18 cellular contexts compared by ENCODE assay signal in genomic region chr7:12861070-12861469, GRCh38.
DNase-seq lines count a peak whose midpoint lies in the region; ATAC-seq and TF ChIP-seq lines count a peak whose summit lies in the region.
"Had no signal": no experiment of that assay in that cellular context is flagged by ENCODE, and none has a peak within 500 bp of the region (broad histone marks: within the 10 kb centered on the region; RNA-seq: fewer than 3 reads in every experiment).

No MANE protein-coding gene starts in this region.

- H3K36me3 ChIP-seq in PC-9 (ENCODE audit: low read depth): no peaks in the 10 kb centered on the region
- no peaks in the 10 kb centered on the region for H3K36me3 ChIP-seq in gastrocnemius medialis
- H3K36me3 ChIP-seq: BLaER1 treated with 17β-estradiol and CSF1 and Interleukin-3, amounts not matched to agents 10 nM and 100 nM; prostate gland; WERI-Rb-1 had no signal

- H3K4me3 Mint-ChIP-seq in HFFc6: no peak overlapping the region
- H3K4me3 Mint-ChIP-seq in activated naive CD4-positive, alpha-beta T cell treated with anti-CD3 and anti-CD28 coated beads, Interleukin-2, amount 10 ng/mL, durations not matched to agents 7 days and 5 days: no peak overlapping the region
- H3K4me3 Mint-ChIP-seq: naive B cell; stimulated activated naive CD8-positive, alpha-beta T cell treated with anti-CD3 and anti-CD28 coated beads, Interleukin-15, amount 100 ng/mL, for 72 hours had no signal

- no peaks in the 10 kb centered on the region for H4K20me1 ChIP-seq in PC-9 (ENCODE audit: insufficient read depth)
- H4K20me1 ChIP-seq: BLaER1 treated with 17β-estradiol and CSF1 and Interleukin-3, amounts not matched to agents 10 nM and 100 nM had no signal

- H3K4me3 ChIP-seq in PC-9 (no peak overlapping the region), gastrocnemius medialis (no peak overlapping the region)
- H3K4me3 ChIP-seq: BLaER1 treated with 17β-estradiol and CSF1 and Interleukin-3, amounts not matched to agents 10 nM and 100 nM; lung; prostate gland had no signal

- H3K27me3 ChIP-seq in PC-9 (ENCODE audit: insufficient read depth, low read depth): no peaks in the 10 kb centered on the region
- H3K27me3 ChIP-seq in gastrocnemius medialis: no peaks in the 10 kb centered on the region
- H3K27me3 ChIP-seq: BLaER1 treated with 17β-estradiol and CSF1 and Interleukin-3, amounts not matched to agents 10 nM and 100 nM had no signal

- H3K27me3 Mint-ChIP-seq in HFFc6 (ENCODE audit: insufficient read depth): peaks cover 9% of the 10 kb centered on the region; the same call in 1 of the 2 replicates
- H3K27me3 Mint-ChIP-seq in activated naive CD4-positive, alpha-beta T cell treated with anti-CD3 and anti-CD28 coated beads, Interleukin-2, amount 10 ng/mL, durations not matched to agents 7 days and 5 days: no peaks in the 10 kb centered on the region
- H3K27me3 Mint-ChIP-seq: naive B cell had no signal

- H3K36me3 Mint-ChIP-seq in HFFc6 (ENCODE audit: low read depth): no peaks in the 10 kb centered on the region
- H3K36me3 Mint-ChIP-seq in activated naive CD4-positive, alpha-beta T cell treated with anti-CD3 and anti-CD28 coated beads, Interleukin-2, amount 10 ng/mL, durations not matched to agents 7 days and 5 days: no peaks in the 10 kb centered on the region
- H3K36me3 Mint-ChIP-seq: naive B cell had no signal

- POLR2A ChIA-PET in PC-9 (lab: Charles Lee; ENCODE audit: unreplicated experiment): no interaction called here

- H3K4me1 ChIP-seq in PC-9 (replicated peaks; ENCODE audit: insufficient read depth) (no peaks in the 10 kb centered on the region), gastrocnemius medialis (peaks cover under 1 to 10% of the 10 kb centered on the region in 2 donors)
- H3K4me1 ChIP-seq: BLaER1 treated with 17β-estradiol and CSF1 and Interleukin-3, amounts not matched to agents 10 nM and 100 nM; prostate gland had no signal

- H3K4me1 Mint-ChIP-seq in HFFc6 (ENCODE audit: low read depth): no peaks in the 10 kb centered on the region
- H3K4me1 Mint-ChIP-seq in activated naive CD4-positive, alpha-beta T cell treated with anti-CD3 and anti-CD28 coated beads, Interleukin-2, amount 10 ng/mL, durations not matched to agents 7 days and 5 days: no peaks in the 10 kb centered on the region
- H3K4me1 Mint-ChIP-seq: naive B cell; stimulated activated naive CD8-positive, alpha-beta T cell treated with anti-CD3 and anti-CD28 coated beads, Interleukin-15, amount 100 ng/mL, for 72 hours had no signal

- H3K9me2 ChIP-seq in PC-9 (ENCODE audit: insufficient read depth): no peaks in the 10 kb centered on the region; the same call in 1 of the 2 replicates

- BruUV-seq in PC-9 (replicated peaks; lab: Mats Ljungman, UMichigan): no TSS peak

- peak overlapping the region; percentile 35; the same call in 1 of the 2 replicates for H2AFZ ChIP-seq in PC-9

- H3K9me3 Mint-ChIP-seq in HFFc6: no peaks in the 10 kb centered on the region
- H3K9me3 Mint-ChIP-seq in activated naive CD4-positive, alpha-beta T cell treated with anti-CD3 and anti-CD28 coated beads, Interleukin-2, amount 10 ng/mL, durations not matched to agents 7 days and 5 days: no peaks in the 10 kb centered on the region
- H3K9me3 Mint-ChIP-seq: activated T-helper 2 cell treated with anti-CD3 and anti-CD28 coated beads, Interferon-gamma antibody, Interleukin-2, Interleukin-4, amounts not matched to agents 10 μg/mL and 5 μg/mL and 100 μg/mL, durations not matched to agents 14 hours and 24 hours and 36 hours; naive B cell; stimulated activated naive CD8-positive, alpha-beta T cell treated with anti-CD3 and anti-CD28 coated beads, Interleukin-15, amount 100 ng/mL, for 72 hours had no signal

- in situ Hi-C loops in gastrocnemius medialis (cut with MboI; ENCODE audit: low sequenced_read_pairs in 4 of 4): no loop called here

- intact Hi-C loops in PC-9 (cut with micrococcal nuclease; ENCODE audit: unreplicated experiment) (no loop called here), gastrocnemius medialis (cut with DNase I; ENCODE audit: low total_unique reads) (no loop called here)

- TF ChIP-seq POLR2A in gastrocnemius medialis (IDR thresholded peaks at IDR 0.05): no peak

- CTCF ChIA-PET in PC-9 (lab: Charles Lee): no interaction called here
- CTCF ChIA-PET in activated naive CD4-positive, alpha-beta T cell treated with anti-CD3 and anti-CD28 coated beads, Interleukin-2, amount 10 ng/mL, durations not matched to agents 7 days and 5 days (lab: Charles Lee): no interaction called here

- ATAC-seq in gastrocnemius medialis: peak; percentile 53 to 62
- ATAC-seq: stimulated activated naive CD8-positive, alpha-beta T cell treated with anti-CD3 and anti-CD28 coated beads, Interleukin-15, amount 100 ng/mL, for 72 hours had no signal

- DNase-seq in SHP77 treated with DMSO at 0.1 percent for 48 hours (lab: John Stamatoyannopoulos, UW): peak; percentile 25
- no peak for DNase-seq in SHP77 (lab: John Stamatoyannopoulos, UW)
- DNase-seq in PC-9: no peak
- peak; percentile 4 for DNase-seq in globus pallidus (ENCODE audit: low spot score)
- DNase-seq in gastrocnemius medialis: no peak
- DNase-seq in HFFc6: no peak
- no peak for DNase-seq in NCI-H1694 (lab: John Stamatoyannopoulos, UW)
- no peak for DNase-seq in activated naive CD4-positive, alpha-beta T cell treated with anti-CD3 and anti-CD28 coated beads, Interleukin-2, amount 10 ng/mL, durations not matched to agents 7 days and 5 days
- DNase-seq: foreskin melanocyte; naive B cell; NCI-H2171 treated with DMSO at 0.1 percent for 48 hours; RPMI8226; stimulated activated naive CD8-positive, alpha-beta T cell treated with anti-CD3 and anti-CD28 coated beads, Interleukin-15, amount 100 ng/mL, for 72 hours; WERI-Rb-1 had no signal

- no peak overlapping the region for H3K27ac Mint-ChIP-seq in HFFc6
- no peak overlapping the region for H3K27ac Mint-ChIP-seq in activated naive CD4-positive, alpha-beta T cell treated with anti-CD3 and anti-CD28 coated beads, Interleukin-2, amount 10 ng/mL, durations not matched to agents 7 days and 5 days
- H3K27ac Mint-ChIP-seq: activated T-helper 2 cell treated with anti-CD3 and anti-CD28 coated beads, Interferon-gamma antibody, Interleukin-2, Interleukin-4, amounts not matched to agents 10 μg/mL and 5 μg/mL and 100 μg/mL, durations not matched to agents 14 hours and 24 hours and 36 hours; naive B cell; stimulated activated naive CD8-positive, alpha-beta T cell treated with anti-CD3 and anti-CD28 coated beads, Interleukin-15, amount 100 ng/mL, for 72 hours had no signal

- no peaks in the 10 kb centered on the region for H3F3A ChIP-seq in PC-9 (ENCODE audit: insufficient read depth, low read depth)

- H3K9me3 ChIP-seq in PC-9 (ENCODE audit: insufficient read depth, low read depth): no peaks in the 10 kb centered on the region
- no peaks in the 10 kb centered on the region for H3K9me3 ChIP-seq in gastrocnemius medialis
- H3K9me3 ChIP-seq: BLaER1 treated with 17β-estradiol and CSF1 and Interleukin-3, amounts not matched to agents 10 nM and 100 nM; prostate gland had no signal

- no peak overlapping the region for H3K4me2 ChIP-seq in PC-9
- H3K4me2 ChIP-seq: BLaER1 treated with 17β-estradiol and CSF1 and Interleukin-3, amounts not matched to agents 10 nM and 100 nM had no signal

- no peaks in the 10 kb centered on the region for H3K79me2 ChIP-seq in PC-9 (ENCODE audit: low read depth)

- H3K27ac ChIP-seq in PC-9 (no peak overlapping the region), gastrocnemius medialis (peak overlapping the region in 3 of 4 donors; percentile 3 to 34 (median 20))
- H3K27ac ChIP-seq: BLaER1 treated with 17β-estradiol and CSF1 and Interleukin-3, amounts not matched to agents 10 nM and 100 nM; prostate gland; WERI-Rb-1 had no signal

- TF ChIP-seq CTCF in PC-9 (conservative IDR thresholded peaks at IDR 0.05) (no peak), gastrocnemius medialis (IDR thresholded peaks at IDR 0.05 in 4 of 5, conservative IDR thresholded peaks at IDR 0.05 in 1 of 5) (no peak), HFFc6 (IDR thresholded peaks at IDR 0.05) (no peak)

Comparison
In these comparisons a context has a peak if more than half of its experiments do, and no peak if none do; other contexts are left out.
1. DNase-seq: peak in SHP77 treated with DMSO at 0.1 percent for 48 hours (single experiment) and globus pallidus (single experiment); none in SHP77 (0 of 2), PC-9 (0 of 2), gastrocnemius medialis (0 of 2), HFFc6 (single experiment), NCI-H1694 (single experiment) and activated naive CD4-positive, alpha-beta T cell treated with anti-CD3 and anti-CD28 coated beads, Interleukin-2, amount 10 ng/mL, durations not matched to agents 7 days and 5 days (single experiment).